In genomic region chr17:81684442-81684911, GRCh38 we compare ENCODE assay signal across 8 cellular contexts. TPM values are rescaled to one million over a fixed set of nuclear protein-coding genes. Genes with fewer than 3 reads are reported as not detected.
DNase-seq lines count a peak whose midpoint lies in the region; ATAC-seq, FAIRE-seq and TF ChIP-seq lines count a peak whose summit lies in the region.

No MANE protein-coding gene starts in this region.

- H3K27ac ChIP-seq in Karpas-422 (ENCODE audit: low read length) (peak overlapping the region; percentile 21; the same call in 1 of the 2 replicates), colonic mucosa (peak overlapping the region; percentile 71)

- TF ChIP-seq POLR2A in GM18505 (IDR thresholded peaks at IDR 0.05; ENCODE audit: borderline replicate concordance, extremely low read depth, insufficient read depth, insufficient read length), result no peak

- H3K4me1 ChIP-seq in Karpas-422 (ENCODE audit: low read length), result peaks cover 23% of the 10 kb centered on the region
- peaks cover 8% of the 10 kb centered on the region for H3K4me1 ChIP-seq in colonic mucosa
- peaks cover 14% of the 10 kb centered on the region for H3K4me1 ChIP-seq in mucosa of stomach (ENCODE audit: control insufficient read depth, insufficient read depth, low read length)

- H3K27me3 ChIP-seq in Karpas-422 (ENCODE audit: low read length) (no peaks in the 10 kb centered on the region), colonic mucosa (no peaks in the 10 kb centered on the region), mucosa of stomach (ENCODE audit: control insufficient read depth, insufficient read depth, low read length) (no peaks in the 10 kb centered on the region)

- intact Hi-C loops in colonic mucosa (cut with DNase I), result no loop called here

- H3K9me2 ChIP-seq in Karpas-422 (replicated peaks; ENCODE audit: insufficient read depth, low read length), result no peaks in the 10 kb centered on the region

- peaks cover 28% of the 10 kb centered on the region for H4K20me1 ChIP-seq in Karpas-422 (ENCODE audit: insufficient read depth, low read depth, low read length)

- H3K9me3 ChIP-seq in Karpas-422 (ENCODE audit: low read length) (no peaks in the 10 kb centered on the region), colonic mucosa (no peaks in the 10 kb centered on the region), mucosa of stomach (ENCODE audit: control insufficient read depth, low read length) (no peaks in the 10 kb centered on the region)

- FAIRE-seq in D721Med (lab: Jason Lieb, UNC), result no peak

- TF ChIP-seq CTCF in colonic mucosa (IDR thresholded peaks at IDR 0.05), result no peak
- no peak for TF ChIP-seq CTCF in D721Med (IDR thresholded peaks at IDR 0.05; ENCODE audit: insufficient read depth, missing control alignments)

- ATAC-seq in GM18505 (IDR thresholded peaks at IDR 0.05; ENCODE audit: unreplicated experiment), result no peak
- no peak for ATAC-seq in HG03097 (IDR thresholded peaks at IDR 0.05; ENCODE audit: low FRiP score, unreplicated experiment)

- H3K4me2 ChIP-seq in Karpas-422 (ENCODE audit: low read depth, low read length, poor library complexity, severe bottlenecking), result peak overlapping the region; percentile 92

- peak; percentile 91 for DNase-seq in Daoy (ENCODE audit: low read depth)
- no peak for DNase-seq in Karpas-422
- no peak for DNase-seq in colonic mucosa
- DNase-seq in D721Med (ENCODE audit: insufficient read length, low spot score), result no peak
- DNase-seq in amygdala (lab: John Stamatoyannopoulos, UW), result no peak

- H3K36me3 ChIP-seq in Karpas-422 (ENCODE audit: insufficient read depth, low read length) (peaks cover 15% of the 10 kb centered on the region; the same call in 1 of the 2 replicates), colonic mucosa (peaks cover 17% of the 10 kb centered on the region), mucosa of stomach (ENCODE audit: control insufficient read depth, insufficient read depth, low read length) (no peaks in the 10 kb centered on the region)

- peak overlapping the region; percentile 79 for H3K9ac ChIP-seq in Karpas-422 (ENCODE audit: low read length)
- H3K9ac ChIP-seq in colonic mucosa (ENCODE audit: low read depth in 2 of 2, low read length in 2 of 2), result peak overlapping the region; percentile 94 to 98
- peak overlapping the region; percentile 87 for H3K9ac ChIP-seq in mucosa of stomach (ENCODE audit: low read length)

- H2AFZ ChIP-seq in Karpas-422 (ENCODE audit: low read length), result no peak overlapping the region

- H3K79me2 ChIP-seq in Karpas-422 (ENCODE audit: low read length), result peaks cover 57% of the 10 kb centered on the region

- H3K4me3 ChIP-seq in Karpas-422 (ENCODE audit: low read length), result peak overlapping the region; percentile 74
- peak overlapping the region; percentile 99 for H3K4me3 ChIP-seq in colonic mucosa
- peak overlapping the region; percentile 87 for H3K4me3 ChIP-seq in mucosa of stomach (ENCODE audit: low read length)

RNA-seq across cellular contexts. Expression of gene HGS, which starts 0.7 kb away (rescaled TPM):
- 179 and 187 TPM in 2 replicates for total RNA-seq in Daoy (2014; rRNA removed; shearing (Covaris generic))
- 57.2 and 90.1 TPM in 2 replicates for total RNA-seq in Karpas-422 (2014; rRNA removed; shearing (Covaris generic); ENCODE audit: low replicate concordance)
- 100 to 1,000 TPM in 1 of 2 donors, 10 to 100 TPM in 1; 75.2 to 131 TPM for total RNA-seq in colonic mucosa

RNA-seq across cellular contexts. Expression of gene ARL16, which starts 0.9 kb away (rescaled TPM):
- 66.3 and 76.4 TPM in 2 replicates for total RNA-seq in Daoy (2014; rRNA removed; shearing (Covaris generic))
- total RNA-seq in Karpas-422 (2014; rRNA removed; shearing (Covaris generic); ENCODE audit: low replicate concordance), result 22.4 and 40.7 TPM in 2 replicates
- 10 to 100 TPM; 24.6 to 25.0 TPM for total RNA-seq in colonic mucosa

RNA-seq across cellular contexts. Expression of gene CCDC137, which starts 17.9 kb away (rescaled TPM):
- 60.4 and 68.6 TPM in 2 replicates for total RNA-seq in Daoy (2014; rRNA removed; shearing (Covaris generic))
- total RNA-seq in Karpas-422 (2014; rRNA removed; shearing (Covaris generic); ENCODE audit: low replicate concordance), result 8.1 and 31.9 TPM in 2 replicates
- total RNA-seq in colonic mucosa, result 10 to 100 TPM; 13.7 to 41.1 TPM

RNA-seq across cellular contexts. Expression of gene OXLD1, which starts 18.1 kb away (rescaled TPM):
- total RNA-seq in Daoy (2014; rRNA removed; shearing (Covaris generic)), result 54.2 and 84.9 TPM in 2 replicates
- 78.7 and 122 TPM in 2 replicates for total RNA-seq in Karpas-422 (2014; rRNA removed; shearing (Covaris generic); ENCODE audit: low replicate concordance)
- total RNA-seq in colonic mucosa, result 10 to 100 TPM; 21.7 to 42.8 TPM

RNA-seq across cellular contexts. Expression of gene MRPL12, which starts 18.7 kb away (rescaled TPM):
- total RNA-seq in Daoy (2014; rRNA removed; shearing (Covaris generic)), result 19.3 and 19.9 TPM in 2 replicates
- 13.6 and 39.8 TPM in 2 replicates for total RNA-seq in Karpas-422 (2014; rRNA removed; shearing (Covaris generic); ENCODE audit: low replicate concordance)
- total RNA-seq in colonic mucosa, result 100 to 1,000 TPM; 106 to 225 TPM
